Comparison of ENCODE assay signal across 1 cellular context in genomic region chr3:134378384-134378783, GRCh38.
TF ChIP-seq lines count a peak whose summit lies in the region.

No MANE protein-coding gene starts in this region.

TF ChIP-seq in H1, 55 proteins besides CTCF, POLR2A, EP300 and RAD21 (continued from another document):
- TF ChIP-seq KDM5A (IDR thresholded peaks at IDR 0.05; ENCODE audit: low read length) (no peak), E2F6 (IDR thresholded peaks at IDR 0.05) (no peak)
